In genomic region chr1:10209905-10210810, GRCh38 we compare ENCODE assay signal across 8 cellular contexts. TPM values are rescaled to one million over a fixed set of nuclear protein-coding genes. Genes with fewer than 3 reads are reported as not detected.
DNase-seq lines count a peak whose midpoint lies in the region; TF ChIP-seq lines count a peak whose summit lies in the region.

Gene KIF1B (plus strand): TSS chr1:10210570. CDS start chr1:10232329, 21,759 bp downstream.

- no peak within 1 kb of the TSS for H4K8ac ChIP-seq in H9 (replicated peaks; ENCODE audit: insufficient read length, low read depth, low read length)

- H3K14ac ChIP-seq in H9 (ENCODE audit: insufficient read depth, low read length), result peak within 1 kb of the TSS; percentile 80

- no peaks in the 10 kb centered on the region for H3K36me3 ChIP-seq in neural progenitor cell

- H2AFZ ChIP-seq in H9 (ENCODE audit: low read length) (no peak within 1 kb of the TSS), neural progenitor cell (replicated peaks) (peak within 1 kb of the TSS; percentile 74)

- H3K4me2 ChIP-seq in H9 (ENCODE audit: insufficient read depth, insufficient read length, low read length) (peak within 1 kb of the TSS; percentile 74), neural progenitor cell (peak within 1 kb of the TSS; percentile 86)

- H3K4me1 Mint-ChIP-seq in H9 (peaks cover 23 to 30% of the 10 kb centered on the region in 2 experiments), neural progenitor cell (peaks cover 36% of the 10 kb centered on the region)

- no peak within 1 kb of the TSS for H2BK20ac ChIP-seq in H9 (ENCODE audit: low read depth, low read length, poor library complexity, severe bottlenecking)

- no peaks in the 10 kb centered on the region for H3K79me1 ChIP-seq in H9 (ENCODE audit: insufficient read depth, low read depth, low read length, poor library complexity, severe bottlenecking)

- H3K4me1 ChIP-seq in H9 (ENCODE audit: insufficient read depth, low read length) (no peaks in the 10 kb centered on the region; the same call in 1 of the 2 replicates), neural progenitor cell (peaks cover 29% of the 10 kb centered on the region)

- H3T11ph ChIP-seq in H9 (ENCODE audit: low read length), result no peak within 1 kb of the TSS

- H2BK12ac ChIP-seq in H9 (ENCODE audit: insufficient read length, low read depth, low read length), result no peak within 1 kb of the TSS

- H3K27me3 ChIP-seq in H9 (ENCODE audit: insufficient read depth, low read length) (no peaks in the 10 kb centered on the region), neural progenitor cell (peaks cover 8% of the 10 kb centered on the region)

- no peaks in the 10 kb centered on the region for H3K27me3 Mint-ChIP-seq in H9 (ENCODE audit: low read depth)
- H3K27me3 Mint-ChIP-seq in neural progenitor cell (ENCODE audit: insufficient read depth, low read depth), result peaks cover 2% of the 10 kb centered on the region

- no peak within 1 kb of the TSS for H2AK5ac ChIP-seq in H9 (ENCODE audit: insufficient read length, low read length)

- H3K27ac ChIP-seq in H9 (ENCODE audit: insufficient read length, low read depth, low read length) (no peak within 1 kb of the TSS), neural progenitor cell (no peak within 1 kb of the TSS)

- H3K4me3 ChIP-seq in foreskin fibroblast (ENCODE audit: low read depth in 1 of 2, low read length in 2 of 2), result peak within 1 kb of the TSS; percentile 84 to 89
- H3K4me3 ChIP-seq in neural progenitor cell, result peak within 1 kb of the TSS; percentile 78

- peak within 1 kb of the TSS; percentile 90 to 96 (median 93); a peak in 6 of 7 replicates for H3K27ac Mint-ChIP-seq in H9
- peak within 1 kb of the TSS; percentile 99 for H3K27ac Mint-ChIP-seq in neural progenitor cell

- peak within 1 kb of the TSS; percentile 53 for H3K18ac ChIP-seq in H9 (ENCODE audit: insufficient read length, low read depth, low read length)

- H3K9me3 ChIP-seq in H9 (ENCODE audit: control insufficient read depth, low read depth, low read length) (no peaks in the 10 kb centered on the region), neural progenitor cell (ENCODE audit: low read depth) (no peaks in the 10 kb centered on the region)

- H3K9me3 Mint-ChIP-seq in H9, result no peaks in the 10 kb centered on the region
- H3K9me3 Mint-ChIP-seq in neural progenitor cell, result no peaks in the 10 kb centered on the region

- no peak within 1 kb of the TSS for H2BK5ac ChIP-seq in H9 (ENCODE audit: insufficient read length, low read length)

- H3K23me2 ChIP-seq in H9 (ENCODE audit: insufficient read length, low read depth, low read length, poor library complexity, severe bottlenecking), result peaks cover 10% of the 10 kb centered on the region

- TF ChIP-seq CTCF in H9 (conservative IDR thresholded peaks at IDR 0.05) (peak; percentile 99), foreskin fibroblast (IDR thresholded peaks at IDR 0.05; ENCODE audit: low read depth, low read length) (peak; percentile 97), neural progenitor cell (IDR thresholded peaks at IDR 0.05) (peak; percentile 95)

- peaks cover 23% of the 10 kb centered on the region for H3K79me2 ChIP-seq in H9 (ENCODE audit: insufficient read depth, low read length)
- H3K79me2 ChIP-seq in neural progenitor cell (ENCODE audit: low read depth), result peaks cover 45% of the 10 kb centered on the region

- H3K4ac ChIP-seq in H9 (ENCODE audit: low read depth, low read length), result no peak within 1 kb of the TSS

- H3K56ac ChIP-seq in H9 (ENCODE audit: insufficient read length, low read depth, low read length), result no peak within 1 kb of the TSS

- H3F3A ChIP-seq in neural progenitor cell (ENCODE audit: low read depth), result peaks cover 22% of the 10 kb centered on the region

- WGBS in H9 (ENCODE audit: extremely low coverage, insufficient read length, low lambda C conversion rate), result no CpG with 5 or more reads among the region's 107 CpGs

- H4K91ac ChIP-seq in H9 (ENCODE audit: insufficient read length, low read depth, low read length), result no peak within 1 kb of the TSS

- H3K4me3 Mint-ChIP-seq in H9 (peak within 1 kb of the TSS; percentile 94 to 98), neural progenitor cell (peak within 1 kb of the TSS; percentile 99)

- H3K9ac ChIP-seq in H9 (ENCODE audit: extremely low read depth, insufficient read length, low read length) (peak within 1 kb of the TSS; percentile 87), neural progenitor cell (peak within 1 kb of the TSS; percentile 71)

- H3K36me3 Mint-ChIP-seq in H9 (ENCODE audit: insufficient read depth in 1 of 3, low read depth in 3 of 3) (no peaks in the 10 kb centered on the region; a peak in 1 of 7 replicates), neural progenitor cell (no peaks in the 10 kb centered on the region)

- H4K20me1 ChIP-seq in H9 (ENCODE audit: control insufficient read depth, insufficient read depth, insufficient read length) (no peaks in the 10 kb centered on the region), neural progenitor cell (ENCODE audit: low read depth) (peaks cover 40% of the 10 kb centered on the region)

- no peak within 1 kb of the TSS for H2BK120ac ChIP-seq in H9 (ENCODE audit: low read depth, low read length, poor library complexity, severe bottlenecking)

- H2BK15ac ChIP-seq in H9 (ENCODE audit: low read depth, low read length), result no peak within 1 kb of the TSS

- DNase-seq in GDM1 (lab: John Stamatoyannopoulos, UW) (peak; percentile 95), H9 (peak; percentile 98), M059J (ENCODE audit: low read depth) (peak; percentile 96), SIG-M5 (lab: John Stamatoyannopoulos, UW) (peak; percentile 18), activated gamma-delta T cell treated with Interleukin-2 at 50 U/mL for 16 hours (peak; percentile 97), foreskin fibroblast (peak; percentile 98 to 100), neural progenitor cell (ENCODE audit: low spot score) (peak; percentile 99), stromal cell of bone marrow (ENCODE audit: low read depth) (peak; percentile 95)

- H3K23ac ChIP-seq in H9 (ENCODE audit: insufficient read length, low read depth, low read length), result no peak within 1 kb of the TSS

- H4K5ac ChIP-seq in H9 (ENCODE audit: insufficient read length, low read depth, low read length), result peak within 1 kb of the TSS; percentile 1

RNA-seq across cellular contexts. Expression of gene KIF1B, which starts in this region (rescaled TPM):
- total RNA-seq in H9 (2021), result 55.3 and 57.7 TPM in 2 replicates
- total RNA-seq in M059J (2014; rRNA removed; shearing (Covaris generic)), result 14.5 and 27.8 TPM in 2 replicates
- 49.8 and 52.0 TPM in 2 replicates for total RNA-seq in neural progenitor cell (ENCODE audit: low replicate concordance)

Comparison
In these comparisons a context has a peak if more than half of its experiments do, and no peak if none do; other contexts are left out.
1. DNase-seq: peak in every context shown above with its lines; median percentile 99 in foreskin fibroblast; 99 in neural progenitor cell; 98 in H9; 97 in activated gamma-delta T cell treated with Interleukin-2 at 50 U/mL for 16 hours; 96 in M059J; 95 in GDM1; 95 in stromal cell of bone marrow; 18 in SIG-M5.